Comparison of ENCODE assay signal across 29 cellular contexts in genomic region chr2:132751838-132752237, GRCh38.
"Had no signal": no experiment of that assay in that cellular context is flagged by ENCODE, and none has a peak within 500 bp of the region (broad histone marks: within the 10 kb centered on the region; RNA-seq: fewer than 3 reads in every experiment).

No MANE protein-coding gene starts in this region.

- H3K36me3 ChIP-seq: cardiac muscle cell had no signal

- ATAC-seq: activated CD4-positive, alpha-beta T cell treated with anti-CD3 and anti-CD28 coated beads for 36 hours; activated CD8-positive, alpha-beta memory T cell treated with anti-CD3 and anti-CD28 coated beads, Interleukin-2, amount 10 ng/mL, durations not matched to agents 7 days and 5 days; activated CD8-positive, alpha-beta T cell treated with anti-CD3 and anti-CD28 coated beads, Interleukin-2, amount 10 ng/mL, durations not matched to agents 7 days and 5 days; activated naive CD8-positive, alpha-beta T cell treated with anti-CD3 and anti-CD28 coated beads, Interleukin-2, amount 50 U/mL, for 24 hours had no signal

- H3K27ac ChIP-seq: cardiac muscle cell, VCaP had no signal

- H3K4me3 ChIP-seq: cardiac muscle cell had no signal

- DNase-seq: activated B cell treated with CpG ODN at 0.5 μM for 24 hours; activated CD4-positive, alpha-beta memory T cell treated with anti-CD3 and anti-CD28 coated beads, Interleukin-2, amount 10 ng/mL, durations not matched to agents 7 days and 5 days; activated CD4-positive, alpha-beta T cell treated with anti-CD3 and anti-CD28 coated beads for 36 hours; activated CD4-positive, alpha-beta T cell treated with anti-CD3 and anti-CD28 coated beads for 48 hours; activated CD4-positive, alpha-beta T cell treated with anti-CD3 and anti-CD28 coated beads, Interleukin-2, amount 10 ng/mL, durations not matched to agents 7 days and 5 days; activated CD4-positive, alpha-beta T cell treated with anti-CD3 and anti-CD28 coated beads, Interleukin-2, amount 50 U/mL, for 48 hours; activated CD4-positive, CD25-positive, alpha-beta regulatory T cell treated with anti-CD3 and anti-CD28 coated beads, Interleukin-2, amount 50 U/mL, for 72 hours; activated CD8-positive, alpha-beta memory T cell treated with anti-CD3 and anti-CD28 coated beads for 24 hours; activated CD8-positive, alpha-beta memory T cell treated with anti-CD3 and anti-CD28 coated beads, Interleukin-2, amount 10 ng/mL, durations not matched to agents 7 days and 5 days; activated CD8-positive, alpha-beta memory T cell treated with anti-CD3 and anti-CD28 coated beads, Interleukin-2, amount 50 U/mL, for 48 hours; activated CD8-positive, alpha-beta T cell treated with anti-CD3 and anti-CD28 coated beads, Interleukin-2, amount 10 ng/mL, durations not matched to agents 7 days and 5 days; activated effector memory CD4-positive, alpha-beta T cell treated with Interleukin-2 at 50 U/mL for 16 hours; activated gamma-delta T cell; activated naive CD4-positive, alpha-beta T cell treated with anti-CD3 and anti-CD28 coated beads, Interleukin-2, amount 10 ng/mL, durations not matched to agents 7 days and 5 days; activated naive CD4-positive, alpha-beta T cell treated with Interleukin-2 at 50 U/mL for 16 hours; activated naive CD8-positive, alpha-beta T cell treated with anti-CD3 and anti-CD28 coated beads, Interleukin-2, amount 10 ng/mL, durations not matched to agents 7 days and 5 days; activated naive CD8-positive, alpha-beta T cell treated with anti-CD3 and anti-CD28 coated beads, Interleukin-2, amount 50 U/mL, for 24 hours; activated T-cell treated with anti-CD3 and anti-CD28 coated beads, Interleukin-2, amount 50 U/mL, for 24 hours; activated T-cell treated with anti-CD3 and anti-CD28 coated beads, Interleukin-2, amount 50 U/mL, for 48 hours; aorta; caudate nucleus; cerebellar nuclear complex; T-helper 1 cell; T-helper 2 cell; T-helper 9 cell had no signal

- H3K27me3 ChIP-seq: cardiac muscle cell had no signal

- FAIRE-seq: bronchial epithelial cell, TTC549 had no signal
